ENCODE assay signal across 9 cellular contexts in the genomic region with DNA sequence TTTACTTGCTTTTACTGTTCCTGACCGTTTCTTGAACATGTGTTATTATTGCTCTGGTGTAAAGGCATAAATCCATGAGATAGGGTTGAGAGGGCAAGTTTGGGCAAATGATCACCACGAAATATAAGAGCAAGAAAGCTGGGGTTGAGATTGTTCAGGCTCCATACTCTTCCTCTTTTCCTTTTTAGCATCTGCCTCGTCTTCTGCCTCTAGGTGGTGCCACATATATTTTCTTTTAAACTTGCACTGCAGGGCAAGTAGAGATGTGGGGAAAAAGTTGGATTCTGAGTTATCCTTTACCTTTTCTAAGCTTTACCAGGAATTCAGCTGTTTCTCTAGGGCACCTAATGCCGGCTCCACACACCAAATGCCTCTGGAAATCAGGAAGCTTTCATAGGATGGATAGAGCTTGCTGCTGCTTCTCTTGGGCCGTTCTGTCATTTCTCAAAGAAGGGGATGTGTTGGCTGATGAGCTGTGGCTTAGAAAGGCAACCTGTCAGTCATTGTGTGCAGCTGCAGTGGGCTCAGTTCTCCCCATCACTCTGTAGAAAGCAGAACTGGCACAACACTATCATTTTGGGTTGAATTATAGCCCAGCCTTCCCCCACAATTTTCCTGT.
DNase-seq lines count a peak whose midpoint lies in the region; ATAC-seq and TF ChIP-seq lines count a peak whose summit lies in the region.
"Had no signal": no experiment of that assay in that cellular context is flagged by ENCODE, and none has a peak within 500 bp of the region (broad histone marks: within the 10 kb centered on the region; RNA-seq: fewer than 3 reads in every experiment).

No MANE protein-coding gene starts in this region.

- DNase-seq in NOMO-1 treated with DMSO at 0.1 percent for 48 hours (lab: John Stamatoyannopoulos, UW; ENCODE audit: unreplicated experiment): peak; percentile 50
- no peak for DNase-seq in endothelial cell (ENCODE audit: low spot score)
- no peak for DNase-seq in spleen
- DNase-seq in activated CD4-positive, alpha-beta T cell treated with anti-CD3 and anti-CD28 coated beads for 4 hours: no peak
- DNase-seq in NCI-H2227 (lab: John Stamatoyannopoulos, UW; ENCODE audit: unreplicated experiment): no peak
- DNase-seq: NCI-H748 treated with DMSO at 0.1 percent for 48 hours had no signal

- H3K27ac Mint-ChIP-seq in endothelial cell (ENCODE audit: unreplicated experiment): no peak overlapping the region

- no peaks in the 10 kb centered on the region for H3K9me3 Mint-ChIP-seq in endothelial cell (ENCODE audit: unreplicated experiment)

- intact Hi-C loops in spleen (cut with DNase I; ENCODE audit: low total_unique reads): no loop called here

- 41 to 50% (median 43%) methylated on average over 5 of the region's 5 CpGs for WGBS in spleen, 5 donors

- H3K9me3 ChIP-seq in spleen: peaks cover 0 to 4% (median 0%) of the 10 kb centered on the region in 8 donors
- H3K9me3 ChIP-seq: mucosa of descending colon had no signal

- peak overlapping the region in 1 of 8 donors; percentile 11 for H3K27ac ChIP-seq in spleen

- peaks cover 7% of the 10 kb centered on the region for H3K4me1 Mint-ChIP-seq in endothelial cell (ENCODE audit: unreplicated experiment)

- no peaks in the 10 kb centered on the region for H3K4me1 ChIP-seq in spleen

- H3K36me3 Mint-ChIP-seq in endothelial cell (ENCODE audit: low read depth, unreplicated experiment): no peaks in the 10 kb centered on the region

- ATAC-seq in GM21360 (IDR thresholded peaks at IDR 0.05; ENCODE audit: unreplicated experiment): no peak
- ATAC-seq: mucosa of descending colon had no signal

- H3K27me3 ChIP-seq in spleen (replicated peaks in 1 of 7): peaks cover 0 to 2% (median 0%) of the 10 kb centered on the region in 7 donors

- no peaks in the 10 kb centered on the region for H3K36me3 ChIP-seq in spleen

- H3K4me3 Mint-ChIP-seq in endothelial cell (ENCODE audit: unreplicated experiment): no peak overlapping the region

- TF ChIP-seq POLR2A in spleen (IDR thresholded peaks at IDR 0.05): no peak

- TF ChIP-seq CTCF in GM12873 (IDR thresholded peaks at IDR 0.05; ENCODE audit: insufficient read depth, low read depth, low read length, missing control alignments): peak; percentile 53
- peak; percentile 45 for TF ChIP-seq CTCF in endothelial cell (IDR thresholded peaks at IDR 0.05; ENCODE audit: unreplicated experiment)
- TF ChIP-seq CTCF in spleen (IDR thresholded peaks at IDR 0.05 in 8 of 11, conservative IDR thresholded peaks at IDR 0.05 in 3 of 11): peak in 6 of 11 experiments; percentile 13 to 44 (median 34)

- no peaks in the 10 kb centered on the region for H3K27me3 Mint-ChIP-seq in endothelial cell (ENCODE audit: unreplicated experiment)

- no peak overlapping the region for H3K4me3 ChIP-seq in spleen
- H3K4me3 ChIP-seq: mucosa of descending colon had no signal
